ENCODE assay signal across 10 cellular contexts in the genomic region with DNA sequence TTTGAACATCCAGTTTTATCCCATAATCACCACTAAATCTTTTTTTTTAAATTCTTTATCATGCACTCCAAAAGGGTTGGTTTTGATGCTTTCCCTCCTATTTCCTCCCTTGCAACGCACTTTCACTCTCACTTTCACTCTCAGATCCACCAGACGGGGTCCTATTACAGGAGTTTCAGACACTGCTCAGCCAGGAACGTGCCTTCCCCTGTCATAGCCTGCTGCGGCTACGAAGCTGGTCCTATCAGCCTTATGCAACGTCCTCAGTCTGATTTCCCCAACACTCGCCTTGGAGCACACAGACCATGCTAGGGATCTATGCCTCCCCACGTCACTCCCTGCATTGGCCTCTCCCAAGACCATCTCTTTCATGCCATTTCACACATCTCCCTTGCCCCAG. TPM values are rescaled to one million over a fixed set of nuclear protein-coding genes. Genes with fewer than 3 reads are reported as not detected.
DNase-seq lines count a peak whose midpoint lies in the region; ATAC-seq, FAIRE-seq and TF ChIP-seq lines count a peak whose summit lies in the region.
"Had no signal": no experiment of that assay in that cellular context is flagged by ENCODE, and none has a peak within 500 bp of the region (broad histone marks: within the 10 kb centered on the region; RNA-seq: fewer than 3 reads in every experiment).

No MANE protein-coding gene starts in this region.

- TF ChIP-seq CTCF in GM10248 (IDR thresholded peaks at IDR 0.05; ENCODE audit: control extremely low read depth, extremely low read depth, low read depth, missing control alignments), result no peak
- no peak for TF ChIP-seq CTCF in kidney (IDR thresholded peaks at IDR 0.05; ENCODE audit: borderline replicate concordance, extremely low read depth, insufficient read depth)
- TF ChIP-seq CTCF in thoracic aorta (IDR thresholded peaks at IDR 0.05), result no peak

- peaks cover 4% of the 10 kb centered on the region for H3K27me3 Mint-ChIP-seq in activated naive CD4-positive, alpha-beta T cell treated with anti-CD3 and anti-CD28 coated beads, Interleukin-2, amount 50 U/mL, for 24 hours

- H3K36me3 Mint-ChIP-seq in activated naive CD4-positive, alpha-beta T cell treated with anti-CD3 and anti-CD28 coated beads, Interleukin-2, amount 50 U/mL, for 24 hours, result peaks cover 7% of the 10 kb centered on the region

- CTCF ChIA-PET in GM10248 (lab: Yijun Ruan, JAX), result interaction anchor here (2.6 kb wide), 1 partner anchor 24 kb away, joined by 14 read pairs; the partner anchor contains the start of gene ZPBP

- FAIRE-seq in kidney (lab: Jason Lieb, UNC), result no peak

- peak overlapping the region; percentile 82 for H3K4me2 ChIP-seq in Karpas-422 (ENCODE audit: low read depth, low read length, poor library complexity, severe bottlenecking)

- H3K79me2 ChIP-seq in Karpas-422 (ENCODE audit: low read length), result no peaks in the 10 kb centered on the region

- H3K36me3 ChIP-seq in Karpas-422 (ENCODE audit: insufficient read depth, low read length) (peaks cover 3% of the 10 kb centered on the region; the same call in 1 of the 2 replicates), kidney (ENCODE audit: control insufficient read depth in 1 of 2, insufficient read depth in 2 of 2, low read length in 2 of 2) (no peaks in the 10 kb centered on the region), thoracic aorta (no peaks in the 10 kb centered on the region)
- H3K36me3 ChIP-seq: neutrophil had no signal

- peak overlapping the region; percentile 88 for H3K4me3 Mint-ChIP-seq in activated naive CD4-positive, alpha-beta T cell treated with anti-CD3 and anti-CD28 coated beads, Interleukin-2, amount 50 U/mL, for 24 hours

- H3K9me3 Mint-ChIP-seq in activated naive CD4-positive, alpha-beta T cell treated with anti-CD3 and anti-CD28 coated beads, Interleukin-2, amount 50 U/mL, for 24 hours, result peaks cover 19% of the 10 kb centered on the region

- H2AFZ ChIP-seq in Karpas-422 (ENCODE audit: low read length), result peak overlapping the region; percentile 83

- POLR2A ChIA-PET in GM10248 (lab: Yijun Ruan, JAX), result no interaction called here

- peak overlapping the region; percentile 70 for H3K9ac ChIP-seq in Karpas-422 (ENCODE audit: low read length)
- H3K9ac ChIP-seq in kidney (ENCODE audit: low read length in 2 of 2), result peak overlapping the region; percentile 64 to 90

- no peaks in the 10 kb centered on the region for H3K9me2 ChIP-seq in Karpas-422 (replicated peaks; ENCODE audit: insufficient read depth, low read length)

- peak; percentile 76 for ATAC-seq in GM21576 (IDR thresholded peaks at IDR 0.05; ENCODE audit: unreplicated experiment)
- peak; percentile 4 for ATAC-seq in thoracic aorta (ENCODE audit: insufficient number of reproducible peaks, low FRiP score, low read depth)

- DNase-seq in GM10248 (ENCODE audit: extremely low spot score) (peak; percentile 18), Karpas-422 (peak; percentile 80), kidney (peak; percentile 78), thoracic aorta (ENCODE audit: low spot score) (no peak), NCI-H1436 treated with DMSO at 0.1 percent for 48 hours (lab: John Stamatoyannopoulos, UW) (no peak), HUDEP-2 (lab: John Stamatoyannopoulos, UW; ENCODE audit: unreplicated experiment in 76 of 76) (no peak)

- peaks cover 26% of the 10 kb centered on the region for H3K4me1 Mint-ChIP-seq in activated naive CD4-positive, alpha-beta T cell treated with anti-CD3 and anti-CD28 coated beads, Interleukin-2, amount 50 U/mL, for 24 hours

- H3K9me3 ChIP-seq in Karpas-422 (ENCODE audit: low read length) (peaks cover 11% of the 10 kb centered on the region), kidney (ENCODE audit: control insufficient read depth in 1 of 2, low read length in 2 of 2) (peaks cover 0 to 5% of the 10 kb centered on the region in 2 donors), thoracic aorta (peaks cover 11% of the 10 kb centered on the region)
- H3K9me3 ChIP-seq: neutrophil had no signal

- H4K20me1 ChIP-seq in Karpas-422 (ENCODE audit: insufficient read depth, low read depth, low read length), result no peaks in the 10 kb centered on the region

- peak overlapping the region; percentile 63 for H3K4me3 ChIP-seq in Karpas-422 (ENCODE audit: low read length)
- peak overlapping the region; percentile 71 to 97 for H3K4me3 ChIP-seq in kidney (ENCODE audit: low read length in 2 of 2)
- H3K4me3 ChIP-seq in thoracic aorta, result peak overlapping the region; percentile 78

- H3K27ac Mint-ChIP-seq in activated naive CD4-positive, alpha-beta T cell treated with anti-CD3 and anti-CD28 coated beads, Interleukin-2, amount 50 U/mL, for 24 hours, result peak overlapping the region; percentile 83

- intact Hi-C loops in kidney (cut with DNase I), result no loop called here

- H3K27ac ChIP-seq in Karpas-422 (ENCODE audit: low read length) (peak overlapping the region; percentile 96), kidney (ENCODE audit: low read depth in 2 of 2, low read length in 2 of 2) (peak overlapping the region; percentile 2 to 72), thoracic aorta (peak overlapping the region in 1 of 2 donors; percentile 33)
- H3K27ac ChIP-seq: neutrophil, SK-N-MC had no signal

- H3K4me1 ChIP-seq in Karpas-422 (ENCODE audit: low read length), result peaks cover 37% of the 10 kb centered on the region
- peaks cover 0 to 9% of the 10 kb centered on the region in 2 donors for H3K4me1 ChIP-seq in kidney (ENCODE audit: control insufficient read depth in 1 of 2, insufficient read depth in 1 of 2, low read depth in 1 of 2, low read length in 2 of 2)
- H3K4me1 ChIP-seq in thoracic aorta (ENCODE audit: control insufficient read depth in 1 of 2, low read depth in 2 of 2), result peaks cover 14 to 18% of the 10 kb centered on the region in 2 donors

- no peaks in the 10 kb centered on the region for H3K27me3 ChIP-seq in Karpas-422 (ENCODE audit: low read length)
- no peaks in the 10 kb centered on the region for H3K27me3 ChIP-seq in thoracic aorta (replicated peaks; ENCODE audit: insufficient read depth)
- H3K27me3 ChIP-seq: neutrophil had no signal

RNA-seq across cellular contexts. Expression of gene ZPBP, which starts 23.4 kb away (rescaled TPM):
- not detected in 2 replicates for total RNA-seq in Karpas-422 (2014; rRNA removed; shearing (Covaris generic); ENCODE audit: low replicate concordance)
- 0.22 TPM for total RNA-seq in kidney
- polyA plus RNA-seq in kidney (ENCODE audit: insufficient read depth, low read depth, low replicate concordance), result not detected
- not detected for total RNA-seq in thoracic aorta

Comparison
In these comparisons a context has a peak if more than half of its experiments do, and no peak if none do; other contexts are left out.
1. DNase-seq: peak in GM10248 (single experiment), Karpas-422 (single experiment) and kidney (single experiment); none in thoracic aorta (single experiment), NCI-H1436 treated with DMSO at 0.1 percent for 48 hours (single experiment) and HUDEP-2 (0 of 76).
2. Peak in every context shown above with its lines, with median percentiles within 50 percentile points of each other: H3K4me3 ChIP-seq.